In genomic region chr3:51747840-51748239, GRCh38 we compare ENCODE assay signal across 34 cellular contexts. TPM values are rescaled to one million over a fixed set of nuclear protein-coding genes. Genes with fewer than 3 reads are reported as not detected.
"Had no signal": no experiment of that assay in that cellular context is flagged by ENCODE, and none has a peak within 500 bp of the region (broad histone marks: within the 10 kb centered on the region; RNA-seq: fewer than 3 reads in every experiment).

No MANE protein-coding gene starts in this region.

- DNase-seq: activated CD4-positive, alpha-beta memory T cell treated with anti-CD3 and anti-CD28 coated beads for 36 hours; activated CD4-positive, alpha-beta T cell treated with anti-CD3 and anti-CD28 coated beads for 36 hours; activated CD4-positive, CD25-positive, alpha-beta regulatory T cell; activated CD4-positive, CD25-positive, alpha-beta regulatory T cell treated with anti-CD3 and anti-CD28 coated beads, Interleukin-2, amount 50 U/mL, for 72 hours; activated CD8-positive, alpha-beta memory T cell treated with anti-CD3 and anti-CD28 coated beads for 24 hours; activated effector memory CD4-positive, alpha-beta T cell treated with anti-CD3 and anti-CD28 coated beads, Interleukin-2, amount 50 U/mL, for 16 hours; activated naive CD4-positive, alpha-beta T cell treated with anti-CD3 and anti-CD28 coated beads, Interleukin-2, amount 10 ng/mL, durations not matched to agents 7 days and 5 days; activated naive CD8-positive, alpha-beta T cell treated with anti-CD3 and anti-CD28 coated beads, Interleukin-2, amount 10 ng/mL, durations not matched to agents 7 days and 5 days; activated T-cell treated with anti-CD3 and anti-CD28 coated beads, Interleukin-2, amount 50 U/mL, for 4 hours; amniotic stem cell; anterior cingulate cortex; brain microvascular endothelial cell; dorsolateral prefrontal cortex; effector memory CD4-positive, alpha-beta T cell; endodermal cell; erythroblast; esophagus squamous epithelium; foreskin melanocyte; T-helper 2 cell had no signal

- H3K27me3 ChIP-seq: brain microvascular endothelial cell, dorsolateral prefrontal cortex, esophagus squamous epithelium, gastroesophageal sphincter had no signal

- ATAC-seq: activated CD4-positive, alpha-beta T cell treated with anti-CD3 and anti-CD28 coated beads for 36 hours; gastroesophageal sphincter had no signal

- H3K4me1 ChIP-seq: esophagus squamous epithelium, gastroesophageal sphincter had no signal

- H3K4me3 ChIP-seq: coronary artery, dorsolateral prefrontal cortex, esophagus squamous epithelium, gastroesophageal sphincter had no signal

- H3K36me3 Mint-ChIP-seq: activated CD4-positive, alpha-beta memory T cell treated with anti-CD3 and anti-CD28 coated beads for 36 hours; activated naive CD4-positive, alpha-beta T cell treated with anti-CD3 and anti-CD28 coated beads, Interleukin-2, amount 10 ng/mL, durations not matched to agents 7 days and 5 days had no signal

- H3K27me3 Mint-ChIP-seq: activated CD4-positive, alpha-beta memory T cell treated with anti-CD3 and anti-CD28 coated beads for 36 hours; activated CD4-positive, alpha-beta T cell treated with anti-CD3 and anti-CD28 coated beads for 36 hours; activated CD4-positive, alpha-beta T cell treated with anti-CD3 and anti-CD28 coated beads, Interleukin-2, amount 10 ng/mL, durations not matched to agents 24 days and 14 days; activated naive CD8-positive, alpha-beta T cell treated with anti-CD3 and anti-CD28 coated beads, Interleukin-2, amount 10 ng/mL, durations not matched to agents 7 days and 5 days; central memory CD8-positive, alpha-beta T cell had no signal

- H3K9me3 ChIP-seq: esophagus squamous epithelium had no signal

- H3K36me3 ChIP-seq: brain microvascular endothelial cell, esophagus squamous epithelium, gastroesophageal sphincter had no signal

- FAIRE-seq: astrocyte, bronchial epithelial cell had no signal

- H3K4me3 Mint-ChIP-seq: activated CD4-positive, alpha-beta memory T cell treated with anti-CD3 and anti-CD28 coated beads for 36 hours; activated CD4-positive, alpha-beta T cell treated with anti-CD3 and anti-CD28 coated beads for 36 hours; activated CD4-positive, alpha-beta T cell treated with anti-CD3 and anti-CD28 coated beads, Interleukin-2, amount 10 ng/mL, durations not matched to agents 24 days and 14 days; activated naive CD4-positive, alpha-beta T cell treated with anti-CD3 and anti-CD28 coated beads, Interleukin-2, amount 10 ng/mL, durations not matched to agents 7 days and 5 days; activated naive CD8-positive, alpha-beta T cell treated with anti-CD3 and anti-CD28 coated beads, Interleukin-2, amount 10 ng/mL, durations not matched to agents 7 days and 5 days; activated T-cell treated with anti-CD3 and anti-CD28 coated beads, Interleukin-2, amount 50 U/mL, for 4 hours; central memory CD8-positive, alpha-beta T cell; dendritic cell treated with granulocyte-macrophage colony-stimulating factor and Interleukin-4, amounts not matched to agents 40 ng/mL and 50 ng/mL, for 4 days; endodermal cell had no signal

- H3K27ac ChIP-seq: brain microvascular endothelial cell, coronary artery, dorsolateral prefrontal cortex, esophagus squamous epithelium, gastroesophageal sphincter had no signal

- H3K9me3 Mint-ChIP-seq: activated T-cell treated with anti-CD3 and anti-CD28 coated beads, Interleukin-2, amount 50 U/mL, for 4 hours; central memory CD8-positive, alpha-beta T cell; dendritic cell treated with granulocyte-macrophage colony-stimulating factor and Interleukin-4, amounts not matched to agents 40 ng/mL and 50 ng/mL, for 4 days had no signal

- H3K27ac Mint-ChIP-seq: activated CD4-positive, alpha-beta memory T cell treated with anti-CD3 and anti-CD28 coated beads for 36 hours; activated CD4-positive, alpha-beta T cell treated with anti-CD3 and anti-CD28 coated beads for 36 hours; activated CD4-positive, alpha-beta T cell treated with anti-CD3 and anti-CD28 coated beads, Interleukin-2, amount 10 ng/mL, durations not matched to agents 24 days and 14 days; activated naive CD4-positive, alpha-beta T cell treated with anti-CD3 and anti-CD28 coated beads, Interleukin-2, amount 10 ng/mL, durations not matched to agents 7 days and 5 days; activated naive CD8-positive, alpha-beta T cell treated with anti-CD3 and anti-CD28 coated beads, Interleukin-2, amount 10 ng/mL, durations not matched to agents 7 days and 5 days; activated T-helper 2 cell treated with anti-CD3 and anti-CD28 coated beads, Interferon-gamma antibody, Interleukin-2, Interleukin-4, amounts not matched to agents 10 μg/mL and 5 μg/mL and 100 μg/mL, durations not matched to agents 14 hours and 24 hours and 36 hours; dendritic cell treated with granulocyte-macrophage colony-stimulating factor and Interleukin-4, amounts not matched to agents 40 ng/mL and 50 ng/mL, for 4 days; endodermal cell had no signal

RNA-seq across cellular contexts. Expression of gene IQCF6, which starts 31.2 kb away (rescaled TPM):
- total RNA-seq: activated CD4-positive, alpha-beta memory T cell treated with anti-CD3 and anti-CD28 coated beads for 36 hours; activated CD4-positive, alpha-beta T cell treated with anti-CD3 and anti-CD28 coated beads for 36 hours; activated CD4-positive, alpha-beta T cell treated with anti-CD3 and anti-CD28 coated beads, Interleukin-2, amount 10 ng/mL, durations not matched to agents 24 days and 14 days; activated naive CD8-positive, alpha-beta T cell treated with anti-CD3 and anti-CD28 coated beads, Interleukin-2, amount 10 ng/mL, durations not matched to agents 7 days and 5 days; activated T-cell treated with anti-CD3 and anti-CD28 coated beads, Interleukin-2, amount 50 U/mL, for 4 hours; activated T-helper 2 cell treated with anti-CD3 and anti-CD28 coated beads, Interferon-gamma antibody, Interleukin-2, Interleukin-4, amounts not matched to agents 10 μg/mL and 5 μg/mL and 100 μg/mL, durations not matched to agents 14 hours and 24 hours and 36 hours; astrocyte; bronchial epithelial cell; cardiac septum; cerebellum; dorsolateral prefrontal cortex; endodermal cell; esophagus squamous epithelium; fibroblast of lung; fibroblast of villous mesenchyme; gastroesophageal sphincter; glomerular endothelial cell; T-helper 1 cell treated with Interleukin-12 subunit alpha and Interleukin-12 subunit beta and Interleukin-4 antibody, amounts not matched to agents 30 ng/mL and 1 ng/mL, for 36 hours had no signal
- polyA plus RNA-seq: adipose tissue, fibroblast of lung had no signal

RNA-seq across cellular contexts. Expression of gene GRM2, which starts 41.0 kb away (rescaled TPM):
- total RNA-seq: fibroblast of villous mesenchyme had no signal
